ENCODE assay signal across 22 cellular contexts in the genomic region with DNA sequence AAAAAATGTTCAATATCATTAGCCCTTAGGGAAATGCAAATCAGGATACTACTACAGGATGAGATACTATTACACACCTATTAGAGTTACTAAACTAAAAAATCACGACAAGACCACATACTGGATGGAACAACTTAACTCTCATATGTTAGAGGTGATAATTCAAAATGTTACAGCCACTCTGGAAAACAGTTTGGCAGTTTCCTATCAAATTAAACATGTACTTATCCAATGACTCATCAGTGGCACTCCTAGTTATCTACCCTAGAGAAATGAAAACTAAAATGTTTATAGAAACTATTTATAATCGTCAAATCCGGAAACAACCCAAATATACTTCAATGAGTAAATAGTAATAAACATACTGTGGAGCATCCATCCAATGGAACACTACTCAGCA.
"Had no signal": no experiment of that assay in that cellular context is flagged by ENCODE, and none has a peak within 500 bp of the region (broad histone marks: within the 10 kb centered on the region; RNA-seq: fewer than 3 reads in every experiment).

No MANE protein-coding gene starts in this region.

- H3K9me3 ChIP-seq: esophagus muscularis mucosa, left lung, spleen, testis, uterus had no signal

- DNase-seq: activated B cell treated with CpG ODN at 0.5 μM for 24 hours; activated CD4-positive, alpha-beta T cell treated with anti-CD3 and anti-CD28 coated beads for 36 hours; activated CD4-positive, alpha-beta T cell treated with anti-CD3 and anti-CD28 coated beads, Interleukin-2, amount 50 U/mL, for 4 hours; activated CD8-positive, alpha-beta memory T cell treated with anti-CD3 and anti-CD28 coated beads for 24 hours; activated CD8-positive, alpha-beta memory T cell treated with anti-CD3 and anti-CD28 coated beads, Interleukin-2, amount 50 U/mL, for 4 hours; activated naive CD4-positive, alpha-beta T cell treated with Interleukin-2 at 50 U/mL for 16 hours; activated naive CD8-positive, alpha-beta T cell treated with anti-CD3 and anti-CD28 coated beads, Interleukin-2, amount 10 ng/mL, durations not matched to agents 7 days and 5 days; activated T-cell treated with anti-CD3 and anti-CD28 coated beads, Interleukin-2, amount 50 U/mL, for 24 hours; anterior cingulate cortex; central memory CD4-positive, alpha-beta T cell; effector memory CD4-positive, alpha-beta T cell; foreskin fibroblast; left lung; natural killer cell; spleen; stimulated activated CD4-positive, alpha-beta T cell treated with anti-CD3 and anti-CD28 coated beads, Interleukin-4, amount 100 ng/mL, for 1 hour; stimulated activated naive CD4-positive, alpha-beta T cell; testis; trophoblast cell; uterus had no signal

- H3K27ac ChIP-seq: esophagus muscularis mucosa, left lung, spleen, testis, uterus had no signal

- ATAC-seq: activated CD4-positive, alpha-beta T cell treated with anti-CD3 and anti-CD28 coated beads for 36 hours; left lung; natural killer cell had no signal

- H3K4me1 ChIP-seq: left lung, testis, uterus had no signal

- H3K36me3 ChIP-seq: esophagus muscularis mucosa, left lung, spleen, uterus had no signal

- H3K27me3 ChIP-seq: esophagus muscularis mucosa, left lung, spleen, testis, uterus had no signal

- H3K4me3 ChIP-seq: esophagus muscularis mucosa, left lung, lung, spleen, testis, uterus had no signal
